ENCODE assay signal across 1 cellular context in genomic region chr12:109568486-109568885, GRCh38.
TF ChIP-seq lines count a peak whose summit lies in the region.

No MANE protein-coding gene starts in this region.

TF ChIP-seq in IMR-90, 13 proteins besides CTCF, POLR2A, EP300 and RAD21:
- TF ChIP-seq, protein P1, sequence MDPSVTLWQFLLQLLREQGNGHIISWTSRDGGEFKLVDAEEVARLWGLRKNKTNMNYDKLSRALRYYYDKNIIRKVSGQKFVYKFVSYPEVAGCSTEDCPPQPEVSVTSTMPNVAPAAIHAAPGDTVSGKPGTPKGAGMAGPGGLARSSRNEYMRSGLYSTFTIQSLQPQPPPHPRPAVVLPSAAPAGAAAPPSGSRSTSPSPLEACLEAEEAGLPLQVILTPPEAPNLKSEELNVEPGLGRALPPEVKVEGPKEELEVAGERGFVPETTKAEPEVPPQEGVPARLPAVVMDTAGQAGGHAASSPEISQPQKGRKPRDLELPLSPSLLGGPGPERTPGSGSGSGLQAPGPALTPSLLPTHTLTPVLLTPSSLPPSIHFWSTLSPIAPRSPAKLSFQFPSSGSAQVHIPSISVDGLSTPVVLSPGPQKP (IDR thresholded peaks at IDR 0.05; ENCODE audit: borderline replicate concordance, low read depth, low read length): no peak
- no peak for TF ChIP-seq CHD1 (IDR thresholded peaks at IDR 0.05; ENCODE audit: low read depth, low read length)
- TF ChIP-seq MXI1 (IDR thresholded peaks at IDR 0.05; ENCODE audit: borderline replicate concordance, low read depth, low read length): no peak
- TF ChIP-seq NFE2L2 (IDR thresholded peaks at IDR 0.05; ENCODE audit: low read depth, low read length): no peak
- TF ChIP-seq RFX5 (IDR thresholded peaks at IDR 0.05; ENCODE audit: low read depth, low read length): no peak
- TF ChIP-seq MAZ (IDR thresholded peaks at IDR 0.05; ENCODE audit: borderline replicate concordance, low read depth, low read length): no peak
- TF ChIP-seq FOS (IDR thresholded peaks at IDR 0.05; ENCODE audit: low read depth, low read length): no peak
- TF ChIP-seq SMC3 (IDR thresholded peaks at IDR 0.05; ENCODE audit: low read depth, low read length): no peak
- TF ChIP-seq MAFK (IDR thresholded peaks at IDR 0.05; ENCODE audit: low read depth, low read length): no peak
- TF ChIP-seq, protein P2, sequence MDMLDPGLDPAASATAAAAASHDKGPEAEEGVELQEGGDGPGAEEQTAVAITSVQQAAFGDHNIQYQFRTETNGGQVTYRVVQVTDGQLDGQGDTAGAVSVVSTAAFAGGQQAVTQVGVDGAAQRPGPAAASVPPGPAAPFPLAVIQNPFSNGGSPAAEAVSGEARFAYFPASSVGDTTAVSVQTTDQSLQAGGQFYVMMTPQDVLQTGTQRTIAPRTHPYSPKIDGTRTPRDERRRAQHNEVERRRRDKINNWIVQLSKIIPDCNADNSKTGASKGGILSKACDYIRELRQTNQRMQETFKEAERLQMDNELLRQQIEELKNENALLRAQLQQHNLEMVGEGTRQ (IDR thresholded peaks at IDR 0.05; ENCODE audit: low read depth, low read length): no peak
- TF ChIP-seq RCOR1 (IDR thresholded peaks at IDR 0.05; ENCODE audit: insufficient replicate concordance, low read length): no peak
- no peak for TF ChIP-seq CEBPB (IDR thresholded peaks at IDR 0.05; ENCODE audit: low read depth, low read length)
- no peak for TF ChIP-seq BHLHE40 (IDR thresholded peaks at IDR 0.05; ENCODE audit: low read depth, low read length)
TF ChIP-seq in IMR-90: peak in this region for 0.
